Comparison of ENCODE assay signal across 8 cellular contexts in genomic region chr1:165376041-165376810, GRCh38. TPM values are rescaled to one million over a fixed set of nuclear protein-coding genes. Genes with fewer than 3 reads are reported as not detected.
A peak's percentile ranks its signal among the peaks of the same experiment; 100 is the strongest.
DNase-seq lines count a peak whose midpoint lies in the region; ATAC-seq, FAIRE-seq and TF ChIP-seq lines count a peak whose summit lies in the region.

No MANE protein-coding gene starts in this region.

- peak overlapping the region; percentile 54 for H2AFZ ChIP-seq in K562 (ENCODE audit: low read depth, low read length)
- peak overlapping the region; percentile 75 for H2AFZ ChIP-seq in hepatocyte

- POLR2A ChIA-PET in CD8-positive, alpha-beta T cell (lab: Charles Lee) = interaction anchor here (0.8 kb wide), 1 partner anchor 16 kb away, joined by 3 read pairs; no protein-coding TSS in a partner anchor
- POLR2A ChIA-PET in K562 (lab: Yijun Ruan, JAX) = interaction anchor here (0.6 kb wide), 1 partner anchor 446 kb away, joined by 3 read pairs; no protein-coding TSS in a partner anchor

- peak overlapping the region; percentile 45 for H3K4me3 ChIP-seq in CD8-positive, alpha-beta T cell (ENCODE audit: low read depth, low read length)
- H3K4me3 ChIP-seq in NT2/D1 (ENCODE audit: insufficient read length, low read depth) = peak overlapping the region; percentile 70
- no peak overlapping the region for H3K4me3 ChIP-seq in K562
- H3K4me3 ChIP-seq in hepatocyte = peak overlapping the region; percentile 40

- no peaks in the 10 kb centered on the region for H3K36me3 ChIP-seq in CD8-positive, alpha-beta T cell (ENCODE audit: insufficient read depth, low read length)
- H3K36me3 ChIP-seq in NT2/D1 (ENCODE audit: insufficient read depth, insufficient read length, low read length) (no peaks in the 10 kb centered on the region), K562 (ENCODE audit: control insufficient read depth, insufficient read depth, low read length) (no peaks in the 10 kb centered on the region), hepatocyte (replicated peaks; ENCODE audit: insufficient read depth, low read depth) (no peaks in the 10 kb centered on the region)

- TF ChIP-seq POLR2A in K562 (conservative IDR thresholded peaks at IDR 0.05) = no peak

- ATAC-seq in CD8-positive, alpha-beta T cell = peak; percentile 31
- ATAC-seq in K562 (peak; percentile 76), GM18861 (IDR thresholded peaks at IDR 0.05; ENCODE audit: unreplicated experiment) (no peak), HG03139 (IDR thresholded peaks at IDR 0.05; ENCODE audit: unreplicated experiment) (no peak)

- no peaks in the 10 kb centered on the region for H3K36me3 Mint-ChIP-seq in CD8-positive, alpha-beta T cell

- H3K9me3 ChIP-seq in CD8-positive, alpha-beta T cell (ENCODE audit: low read length) = no peaks in the 10 kb centered on the region
- H3K9me3 ChIP-seq in NT2/D1 (ENCODE audit: insufficient read depth, low read length) = no peaks in the 10 kb centered on the region
- H3K9me3 ChIP-seq in K562 (replicated peaks; ENCODE audit: control insufficient read depth, insufficient read depth, low read depth, low read length) = no peaks in the 10 kb centered on the region
- H3K9me3 ChIP-seq in hepatocyte (ENCODE audit: low read depth) = no peaks in the 10 kb centered on the region

- intact Hi-C loops in CD8-positive, alpha-beta T cell (cut with DNase I, micrococcal nuclease) = no loop called here
- intact Hi-C loops in K562 (cut with micrococcal nuclease) = no loop called here

- WGBS in K562 (ENCODE audit: insufficient coverage, low coverage, missing lambda C conversion rate) = 3% methylated on average over 34 of the region's 46 CpGs
- WGBS in hepatocyte (ENCODE audit: low lambda C conversion rate, missing lambda C conversion rate) = 2% methylated on average over 35 of the region's 46 CpGs

- TF ChIP-seq CTCF in CD8-positive, alpha-beta T cell (IDR thresholded peaks at IDR 0.05) = no peak
- TF ChIP-seq CTCF in K562 (IDR thresholded peaks at IDR 0.05 in 2 of 3, conservative IDR thresholded peaks at IDR 0.05 in 1 of 3; ENCODE audit: insufficient read depth in 2 of 3, low read depth in 1 of 3, low read length in 3 of 3) (no peak), hepatocyte (IDR thresholded peaks at IDR 0.05; ENCODE audit: poor library complexity) (no peak)

- H3K27me3 ChIP-seq in CD8-positive, alpha-beta T cell (ENCODE audit: insufficient read depth, low read length) = peaks cover 17% of the 10 kb centered on the region
- H3K27me3 ChIP-seq in NT2/D1 (ENCODE audit: insufficient read depth, insufficient read length) = peaks cover 17% of the 10 kb centered on the region
- H3K27me3 ChIP-seq in K562 (ENCODE audit: control insufficient read depth in 2 of 2, insufficient read depth in 2 of 2, low read length in 2 of 2) = peaks cover 11 to 30% of the 10 kb centered on the region in 2 experiments
- H3K27me3 ChIP-seq in hepatocyte = peaks cover 8% of the 10 kb centered on the region

- H3K27ac ChIP-seq in CD8-positive, alpha-beta T cell (ENCODE audit: low read depth, low read length) = no peak overlapping the region
- no peak overlapping the region for H3K27ac ChIP-seq in K562 (ENCODE audit: extremely low read depth, low read depth, low read length)
- peak overlapping the region; percentile 87 for H3K27ac ChIP-seq in hepatocyte

- H3K79me2 ChIP-seq in K562 (ENCODE audit: control insufficient read depth, insufficient read depth, low read length) = no peaks in the 10 kb centered on the region
- no peaks in the 10 kb centered on the region for H3K79me2 ChIP-seq in hepatocyte

- H3K9me1 ChIP-seq in K562 (ENCODE audit: control insufficient read depth, insufficient read depth, low read length) = no peaks in the 10 kb centered on the region

- H3K4me3 Mint-ChIP-seq in CD8-positive, alpha-beta T cell = peak overlapping the region; percentile 53

- in situ Hi-C loops in K562 (cut with MboI) = no loop called here

- no peak for FAIRE-seq in K562 (lab: Jason Lieb, UNC)

- peak in 2 of 7 experiments; percentile 25 to 40 for DNase-seq in CD8-positive, alpha-beta T cell
- DNase-seq in HCEC 1CT = peak; percentile 79
- DNase-seq in NT2/D1 (ENCODE audit: low read depth, low spot score) = peak; percentile 85
- DNase-seq in K562 (ENCODE audit: extremely low read depth in 1 of 4, low spot score in 3 of 4) = peak in 3 of 4 experiments; percentile 22 to 35 (median 31)
- peak; percentile 87 for DNase-seq in hepatocyte (ENCODE audit: low spot score)
- peak; percentile 55 for DNase-seq in pulmonary artery endothelial cell (ENCODE audit: low read depth, low spot score)

- peaks cover 17% of the 10 kb centered on the region for H3K4me1 Mint-ChIP-seq in CD8-positive, alpha-beta T cell (ENCODE audit: low read depth)

- TF ChIP-seq RAD21 in K562 (CRISPR knock-in tag; conservative IDR thresholded peaks at IDR 0.05 in 1 of 2, IDR thresholded peaks at IDR 0.05 in 1 of 2) = no peak

- H3K27ac Mint-ChIP-seq in CD8-positive, alpha-beta T cell = no peak overlapping the region

- no peaks in the 10 kb centered on the region for H3K9me2 ChIP-seq in hepatocyte (replicated peaks; ENCODE audit: insufficient read depth)

- H3K9me3 Mint-ChIP-seq in CD8-positive, alpha-beta T cell = no peaks in the 10 kb centered on the region

- H3K4me1 ChIP-seq in CD8-positive, alpha-beta T cell (ENCODE audit: insufficient read depth, low read length) = peaks cover 14% of the 10 kb centered on the region
- H3K4me1 ChIP-seq in NT2/D1 (ENCODE audit: insufficient read depth, insufficient read length) = peaks cover 5% of the 10 kb centered on the region
- peaks cover 3 to 12% of the 10 kb centered on the region in 2 experiments; a peak in 2 of 5 replicates for H3K4me1 ChIP-seq in K562 (replicated peaks in 1 of 2; ENCODE audit: control insufficient read depth in 2 of 2, insufficient read depth in 2 of 2, low read length in 2 of 2)
- H3K4me1 ChIP-seq in hepatocyte (ENCODE audit: insufficient read depth) = peaks cover 26% of the 10 kb centered on the region

- CTCF ChIA-PET in CD8-positive, alpha-beta T cell (lab: Charles Lee) = interaction anchor here (1.4 to 2.3 kb wide), 3 partner anchors 8 to 226 kb away, joined by 3 to 22 read pairs (median 4); no protein-coding TSS in a partner anchor
- CTCF ChIA-PET in K562 (lab: Yijun Ruan, JAX; ENCODE audit: low intra/inter-chr PET ratio) = no interaction called here

- peak overlapping the region; percentile 48 for H3K4me2 ChIP-seq in K562 (ENCODE audit: insufficient read depth, low read length)
- peak overlapping the region; percentile 92 for H3K4me2 ChIP-seq in hepatocyte

- peaks cover 61% of the 10 kb centered on the region for H3K27me3 Mint-ChIP-seq in CD8-positive, alpha-beta T cell (ENCODE audit: low read depth)

- BruUV-seq in K562 (replicated peaks; lab: Mats Ljungman, UMichigan) = no TSS peak

- no peak for TF ChIP-seq EP300 in K562 (IDR thresholded peaks at IDR 0.05; ENCODE audit: low read length)

- H3K9ac ChIP-seq in NT2/D1 (ENCODE audit: insufficient read length, low read depth) (peak overlapping the region; percentile 79), K562 (ENCODE audit: insufficient read depth in 1 of 2, low read depth in 2 of 2, low read length in 2 of 2) (peak overlapping the region in 1 of 2 experiments; percentile 74; a peak in 1 of 4 replicates)

- no peaks in the 10 kb centered on the region for H4K20me1 ChIP-seq in K562 (replicated peaks; ENCODE audit: control insufficient read depth, insufficient read depth, low read length)
- H4K20me1 ChIP-seq in hepatocyte (ENCODE audit: insufficient read depth, poor library complexity, severe bottlenecking) = no peaks in the 10 kb centered on the region

TF ChIP-seq in K562, 482 proteins besides CTCF, POLR2A, EP300 and RAD21 (continues in another document):
- TF ChIP-seq ZNF274 (IDR thresholded peaks at IDR 0.05; ENCODE audit: borderline replicate concordance, low read depth, low read length) (no peak), BRCA1 (IDR thresholded peaks at IDR 0.05) (no peak), BRCA1 (CRISPR knock-in tag; IDR thresholded peaks at IDR 0.05) (no peak), ZBTB8A (IDR thresholded peaks at IDR 0.05; ENCODE audit: partially characterized antibody) (no peak), SOX6 (IDR thresholded peaks at IDR 0.05) (peak; percentile 41; the same call in 1 of the 2 replicates), NRF1 (conservative IDR thresholded peaks at IDR 0.05 in 1 of 2, IDR thresholded peaks at IDR 0.05 in 1 of 2) (peak; percentile 43 to 49; a peak in 3 of 4 replicates), MLX (CRISPR knock-in tag; conservative IDR thresholded peaks at IDR 0.05) (no peak), HNRNPLL (IDR thresholded peaks at IDR 0.05; ENCODE audit: low read depth, low read length, poor library complexity, severe bottlenecking) (no peak), ZFP36 (IDR thresholded peaks at IDR 0.05; ENCODE audit: low read depth, low read length, partially characterized antibody) (no peak), C11orf30 (IDR thresholded peaks at IDR 0.05; ENCODE audit: low read depth) (no peak), GABPA (tag; conservative IDR thresholded peaks at IDR 0.05; ENCODE audit: low read depth) (no peak)

RNA-seq across cellular contexts. Expression of gene LMX1A, which starts 19.7 kb away (rescaled TPM):
- total RNA-seq in CD8-positive, alpha-beta T cell = not detected
- not detected in 2 replicates for total RNA-seq in K562 (2011; cell fraction: chromatin; rRNA removed; ENCODE audit: low replicate concordance)
- not detected in 2 replicates for total RNA-seq in K562 (2011; cell fraction: nucleolus; rRNA removed)
- total RNA-seq in K562 (2011; cell fraction: nucleoplasm; rRNA removed) = not detected in 2 replicates
- total RNA-seq in K562 (2014; rRNA removed) (not detected in 2 replicates), K562 (2014; rRNA removed; fragmentation: Illumina TruSeq; extraction: Trizol) (not detected in 2 replicates), K562 (2015; rRNA removed; fragmentation: Illumina TruSeq; extraction: Trizol) (not detected in 2 replicates), K562 (2021) (not detected in 2 replicates), hepatocyte (not detected in 2 replicates), pulmonary artery endothelial cell (not detected in 2 replicates)
- polyA plus RNA-seq in K562 (2011; rRNA removed) (not detected in 2 replicates), K562 (2014; fragmentation: Illumina TruSeq; extraction: Trizol) (not detected in 2 replicates), K562 (2014; fragmentation: Nextera tagmentation; extraction: Ambion mirVana) (not detected), K562 (2014; rRNA removed) (not detected in 2 replicates), hepatocyte (not detected in 2 replicates)
- not detected in 2 replicates for polyA plus RNA-seq in K562 (2011; cell fraction: cytosol; rRNA removed)
- polyA plus RNA-seq in K562 (2011; cell fraction: nucleus; rRNA removed) = not detected in 2 replicates
- polyA plus RNA-seq in K562 (2012) = not detected in 2 replicates
- not detected in 2 replicates for polyA minus RNA-seq in K562 (2011; rRNA and poly(A)+ RNA removed)
- not detected in 2 replicates for polyA minus RNA-seq in K562 (2011; cell fraction: cytosol; rRNA and poly(A)+ RNA removed)
- not detected in 2 replicates for polyA minus RNA-seq in K562 (2011; cell fraction: nucleus; rRNA and poly(A)+ RNA removed)

Comparison
In these comparisons a context has a peak if more than half of its experiments do, and no peak if none do; other contexts are left out.
1. ATAC-seq: peak in CD8-positive, alpha-beta T cell (single experiment) and K562 (single experiment); none in GM18861 (single experiment) and HG03139 (single experiment).